8 cellular contexts compared by ENCODE assay signal in genomic region chr12:14948672-14949071, GRCh38. TPM values are rescaled to one million over a fixed set of nuclear protein-coding genes. Genes with fewer than 3 reads are reported as not detected.
A peak's percentile ranks its signal among the peaks of the same experiment; 100 is the strongest.
DNase-seq lines count a peak whose midpoint lies in the region; ATAC-seq and TF ChIP-seq lines count a peak whose summit lies in the region.

No MANE protein-coding gene starts in this region.

- no peak overlapping the region for H3K4me3 ChIP-seq in fibroblast of villous mesenchyme (ENCODE audit: low read depth, low read length)

- H3K4me3 Mint-ChIP-seq in osteocyte (ENCODE audit: unreplicated experiment) = peak overlapping the region; percentile 27

- no peaks in the 10 kb centered on the region for H3K27me3 Mint-ChIP-seq in osteocyte (ENCODE audit: unreplicated experiment)

- peaks cover 64% of the 10 kb centered on the region for H3K4me1 Mint-ChIP-seq in osteocyte (ENCODE audit: unreplicated experiment)

- no peak for TF ChIP-seq CTCF in fibroblast of villous mesenchyme (IDR thresholded peaks at IDR 0.05; ENCODE audit: insufficient read depth, low read depth, low read length)
- no peak for TF ChIP-seq CTCF in osteocyte (IDR thresholded peaks at IDR 0.05)

- peak overlapping the region; percentile 96 for H3K27ac Mint-ChIP-seq in osteocyte (ENCODE audit: unreplicated experiment)

- DNase-seq in stimulated activated CD4-positive, alpha-beta T cell treated with anti-CD3 and anti-CD28 coated beads, Interleukin-2, amount 100 ng/mL, for 24 hours = peak; percentile 43 to 62
- DNase-seq in stimulated activated CD4-positive, alpha-beta T cell treated with anti-CD3 and anti-CD28 coated beads, Interleukin-4, amount 100 ng/mL, for 1 hour = no peak
- DNase-seq in NCI-H1694 treated with DMSO at 0.1 percent for 48 hours (lab: John Stamatoyannopoulos, UW) (peak; percentile 74), fibroblast of villous mesenchyme (ENCODE audit: low read depth) (peak; percentile 71), osteocyte (ENCODE audit: extremely low spot score, unreplicated experiment) (no peak), HT-29 (ENCODE audit: low spot score) (no peak)
- peak; percentile 36 to 51 for DNase-seq in activated T-cell treated with anti-CD3 and anti-CD28 coated beads, Interleukin-2, amount 50 U/mL, for 48 hours

- no peaks in the 10 kb centered on the region for H3K9me3 Mint-ChIP-seq in osteocyte (ENCODE audit: unreplicated experiment)

- H3K36me3 Mint-ChIP-seq in osteocyte (ENCODE audit: unreplicated experiment) = peaks cover 3% of the 10 kb centered on the region

- ATAC-seq in HG02642 (IDR thresholded peaks at IDR 0.05; ENCODE audit: poor library complexity, unreplicated experiment) = peak; percentile 93

RNA-seq across cellular contexts. Expression of gene ERP27, which starts 10.3 kb away (rescaled TPM):
- total RNA-seq in fibroblast of villous mesenchyme (not detected in 2 replicates), osteocyte (0.50 and 0.70 TPM in 2 replicates)
- 0.28 and 0.37 TPM in 2 replicates for total RNA-seq in HT-29 (2014; rRNA removed; shearing (Covaris generic))

RNA-seq across cellular contexts. Expression of gene ARHGDIB, which starts 12.7 kb away (rescaled TPM):
- total RNA-seq in fibroblast of villous mesenchyme (17.3 and 30.6 TPM in 2 replicates), osteocyte (13.8 and 14.4 TPM in 2 replicates)
- total RNA-seq in HT-29 (2014; rRNA removed; shearing (Covaris generic)) = 42.2 and 46.1 TPM in 2 replicates

RNA-seq across cellular contexts. Expression of gene PDE6H, which starts 24.2 kb away (rescaled TPM):
- not detected in 2 replicates for total RNA-seq in fibroblast of villous mesenchyme
- not detected in 2 replicates for total RNA-seq in osteocyte
- total RNA-seq in HT-29 (2014; rRNA removed; shearing (Covaris generic)) = not detected in 2 replicates

Comparison
In these comparisons a context has a peak if more than half of its experiments do, and no peak if none do; other contexts are left out.
1. DNase-seq: peak in stimulated activated CD4-positive, alpha-beta T cell treated with anti-CD3 and anti-CD28 coated beads, Interleukin-2, amount 100 ng/mL, for 24 hours (2 of 2), NCI-H1694 treated with DMSO at 0.1 percent for 48 hours (single experiment), activated T-cell treated with anti-CD3 and anti-CD28 coated beads, Interleukin-2, amount 50 U/mL, for 48 hours (2 of 2) and fibroblast of villous mesenchyme (single experiment); none in stimulated activated CD4-positive, alpha-beta T cell treated with anti-CD3 and anti-CD28 coated beads, Interleukin-4, amount 100 ng/mL, for 1 hour (single experiment), osteocyte (single experiment) and HT-29 (single experiment).